In the genomic region with DNA sequence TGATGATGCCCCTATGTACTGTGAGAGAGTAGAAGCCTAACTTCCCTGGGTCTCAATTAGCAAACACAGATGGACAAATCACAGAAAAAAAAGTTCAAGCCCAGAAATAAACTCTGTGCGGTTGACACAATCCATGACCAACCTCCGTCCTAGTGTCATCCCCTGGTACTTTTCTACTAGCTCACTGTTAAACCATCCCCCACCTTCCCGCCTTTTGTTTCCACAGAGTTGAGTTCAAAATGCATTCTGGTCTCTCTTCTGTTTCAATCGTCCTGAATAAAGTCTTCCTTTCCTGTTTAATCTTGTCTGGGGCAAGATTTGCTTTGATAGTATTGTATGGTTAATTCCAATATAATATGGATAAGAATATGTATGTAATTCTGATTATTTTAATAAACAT, we compare ENCODE assay signal across 25 cellular contexts.
DNase-seq lines count a peak whose midpoint lies in the region; ATAC-seq and TF ChIP-seq lines count a peak whose summit lies in the region.
"Had no signal": no experiment of that assay in that cellular context is flagged by ENCODE, and none has a peak within 500 bp of the region (broad histone marks: within the 10 kb centered on the region; RNA-seq: fewer than 3 reads in every experiment).

No MANE protein-coding gene starts in this region.

- no peak overlapping the region for H3K4me3 ChIP-seq in GM23338
- no peak overlapping the region for H3K4me3 ChIP-seq in endodermal cell (ENCODE audit: low read length)
- no peak overlapping the region for H3K4me3 ChIP-seq in neuronal stem cell (ENCODE audit: low read length in 2 of 2)
- H3K4me3 ChIP-seq in vagina, result no peak overlapping the region
- H3K4me3 ChIP-seq: A549, BLaER1, GM12878 had no signal

- H3K4ac ChIP-seq in neuronal stem cell (ENCODE audit: low read length), result no peak overlapping the region

- CTCF ChIA-PET in WTC11 (lab: Charles Lee), result interaction anchor here (0.6 kb wide), 1 partner anchor 18 kb away, joined by 3 read pairs; no protein-coding TSS in a partner anchor

- peak; percentile 48 for ATAC-seq in GM23338
- peak; percentile 74 for ATAC-seq in WTC11
- ATAC-seq: A549, GM12878 had no signal

- POLR2A ChIA-PET in WTC11 (lab: Charles Lee), result no interaction called here

- no peak overlapping the region for H2BK120ac ChIP-seq in neuronal stem cell (ENCODE audit: low read depth, low read length)

- no peaks in the 10 kb centered on the region for H3F3A ChIP-seq in GM23338 (replicated peaks; ENCODE audit: low read depth)

- H2AFZ ChIP-seq in GM23338 (peak overlapping the region; percentile 48; the same call in 1 of the 2 replicates), neuronal stem cell (ENCODE audit: low read length) (peak overlapping the region; percentile 12)

- H4K8ac ChIP-seq in neuronal stem cell (ENCODE audit: low read depth, low read length), result no peak overlapping the region

- intact Hi-C loops in vagina (cut with DNase I), result no loop called here

- H3K23ac ChIP-seq in neuronal stem cell (ENCODE audit: low read depth, low read length, poor library complexity), result no peak overlapping the region

- H2BK15ac ChIP-seq in neuronal stem cell (ENCODE audit: low read length), result no peak overlapping the region

- H2AK5ac ChIP-seq in neuronal stem cell (ENCODE audit: low read depth, low read length), result no peak overlapping the region

- H2BK5ac ChIP-seq in neuronal stem cell (ENCODE audit: low read length), result no peak overlapping the region

- no peaks in the 10 kb centered on the region for H3K79me1 ChIP-seq in neuronal stem cell (ENCODE audit: low read depth, low read length)

- H3K9me2 ChIP-seq in GM23338 (ENCODE audit: insufficient read depth), result no peaks in the 10 kb centered on the region

- no peak overlapping the region for H4K91ac ChIP-seq in neuronal stem cell (ENCODE audit: low read depth, low read length, poor library complexity)

- H3K14ac ChIP-seq in neuronal stem cell (ENCODE audit: low read length), result no peak overlapping the region

- H3K9me3 Mint-ChIP-seq in GM23338 (no peaks in the 10 kb centered on the region; the same call in 2 of the 3 replicates), WTC11 (no peaks in the 10 kb centered on the region), endodermal cell (no peaks in the 10 kb centered on the region)

- H3K27ac Mint-ChIP-seq in GM23338 (no peak overlapping the region), WTC11 (no peak overlapping the region), endodermal cell (no peak overlapping the region)
- H3K27ac Mint-ChIP-seq: CD14-positive monocyte; CD4-positive, alpha-beta memory T cell; CD4-positive, CD25-positive, alpha-beta regulatory T cell; CD8-positive, alpha-beta memory T cell had no signal

- no peaks in the 10 kb centered on the region for H3K79me2 ChIP-seq in GM23338 (replicated peaks; ENCODE audit: insufficient read depth)

- TF ChIP-seq POLR2A in vagina (IDR thresholded peaks at IDR 0.05), result no peak

- no peaks in the 10 kb centered on the region for H3K27me3 ChIP-seq in GM23338 (ENCODE audit: insufficient read depth)
- no peaks in the 10 kb centered on the region for H3K27me3 ChIP-seq in endodermal cell (ENCODE audit: control insufficient read depth, insufficient read depth, low read length, poor library complexity, severe bottlenecking)
- H3K27me3 ChIP-seq in neuronal stem cell (ENCODE audit: control insufficient read depth in 3 of 3, insufficient read depth in 3 of 3, low read depth in 1 of 3, low read length in 3 of 3), result no peaks in the 10 kb centered on the region
- no peaks in the 10 kb centered on the region for H3K27me3 ChIP-seq in vagina
- H3K27me3 ChIP-seq: BE2C, BLaER1 had no signal

- no peak overlapping the region for H3K9ac ChIP-seq in endodermal cell (ENCODE audit: extremely low read depth, low read length, poor library complexity, severe bottlenecking)
- no peak overlapping the region for H3K9ac ChIP-seq in neuronal stem cell (ENCODE audit: low read depth, low read length, poor library complexity)
- H3K9ac ChIP-seq: BLaER1 had no signal

- no peak overlapping the region for H3K18ac ChIP-seq in neuronal stem cell (ENCODE audit: low read length)

- H4K20me1 ChIP-seq in GM23338 (replicated peaks; ENCODE audit: insufficient read depth), result no peaks in the 10 kb centered on the region
- H4K20me1 ChIP-seq: BLaER1 had no signal

- DNase-seq in GM23338 (ENCODE audit: low spot score) (peak; percentile 40), WTC11 (ENCODE audit: low spot score) (no peak), endodermal cell (no peak), neuronal stem cell (ENCODE audit: low spot score) (no peak), vagina (ENCODE audit: extremely low spot score in 2 of 2) (no peak), AG08395 (ENCODE audit: low spot score) (no peak)
- no peak for DNase-seq in stimulated activated CD4-positive, alpha-beta T cell treated with anti-CD3 and anti-CD28 coated beads, Interleukin-2, amount 100 ng/mL, for 24 hours
- DNase-seq: BE2C; C1 segment of cervical spinal cord; CD4-positive, alpha-beta memory T cell; CD4-positive, CD25-positive, alpha-beta regulatory T cell; CD8-positive, alpha-beta memory T cell; COR-L47; DMS 273 treated with DMSO at 0.1 percent for 48 hours; DMS153; DMS53; DMS79; DND-41; EL; GDM1 had no signal

- H3K4me2 ChIP-seq in GM23338 (0 out of 2 replicates have a peak overlapping the region, but pooled peaks have one; percentile 46), neuronal stem cell (ENCODE audit: insufficient read depth, low read length, poor library complexity, severe bottlenecking) (no peak overlapping the region)
- H3K4me2 ChIP-seq: A549, BLaER1 had no signal

- H3K4me1 ChIP-seq in GM23338 (ENCODE audit: insufficient read depth), result peaks cover 10% of the 10 kb centered on the region
- no peaks in the 10 kb centered on the region for H3K4me1 ChIP-seq in endodermal cell (ENCODE audit: control insufficient read depth, insufficient read depth, low read length)
- peaks cover 0 to 2% of the 10 kb centered on the region in 2 donors for H3K4me1 ChIP-seq in neuronal stem cell (ENCODE audit: control insufficient read depth in 2 of 2, insufficient read depth in 1 of 2, low read depth in 1 of 2, low read length in 2 of 2)
- no peaks in the 10 kb centered on the region for H3K4me1 ChIP-seq in vagina
- H3K4me1 ChIP-seq: A549, BE2C, BLaER1 had no signal

- TF ChIP-seq CTCF in GM23338 (conservative IDR thresholded peaks at IDR 0.05; ENCODE audit: low read depth in 2 of 2) (no peak), WTC11 (IDR thresholded peaks at IDR 0.05) (no peak), endodermal cell (conservative IDR thresholded peaks at IDR 0.05) (peak; percentile 23), vagina (IDR thresholded peaks at IDR 0.05) (no peak)

- H3K27ac ChIP-seq in GM23338 (ENCODE audit: low read depth), result no peak overlapping the region
- H3K27ac ChIP-seq in endodermal cell (ENCODE audit: low read depth, low read length), result no peak overlapping the region
- no peak overlapping the region for H3K27ac ChIP-seq in neuronal stem cell (replicated peaks; ENCODE audit: low read length)
- no peak overlapping the region for H3K27ac ChIP-seq in vagina
- H3K27ac ChIP-seq: 22Rv1, A549, BLaER1 had no signal

- H3K9me3 ChIP-seq in endodermal cell (ENCODE audit: control insufficient read depth, low read length), result no peaks in the 10 kb centered on the region
- no peaks in the 10 kb centered on the region for H3K9me3 ChIP-seq in neuronal stem cell (replicated peaks in 1 of 2; ENCODE audit: control insufficient read depth in 2 of 2, insufficient read depth in 1 of 2, low read depth in 1 of 2, low read length in 2 of 2)
- H3K9me3 ChIP-seq in vagina, result no peaks in the 10 kb centered on the region
- H3K9me3 ChIP-seq: A549, BE2C, BLaER1 had no signal

- H3K4me3 Mint-ChIP-seq in GM23338 (no peak overlapping the region), WTC11 (no peak overlapping the region), endodermal cell (no peak overlapping the region)
- H3K4me3 Mint-ChIP-seq: CD14-positive monocyte; CD4-positive, alpha-beta memory T cell; CD4-positive, CD25-positive, alpha-beta regulatory T cell; CD8-positive, alpha-beta memory T cell had no signal

- peaks cover 8% of the 10 kb centered on the region; the same call in 2 of the 3 replicates for H3K4me1 Mint-ChIP-seq in GM23338
- H3K4me1 Mint-ChIP-seq in WTC11, result peaks cover 20% of the 10 kb centered on the region
- H3K4me1 Mint-ChIP-seq in endodermal cell, result no peaks in the 10 kb centered on the region
- H3K4me1 Mint-ChIP-seq: CD14-positive monocyte; CD4-positive, alpha-beta memory T cell; CD4-positive, CD25-positive, alpha-beta regulatory T cell; CD8-positive, alpha-beta memory T cell had no signal

- H3K36me3 Mint-ChIP-seq in GM23338 (ENCODE audit: low read depth) (no peaks in the 10 kb centered on the region), WTC11 (no peaks in the 10 kb centered on the region), endodermal cell (ENCODE audit: low read depth) (no peaks in the 10 kb centered on the region)
- H3K36me3 Mint-ChIP-seq: CD14-positive monocyte; CD4-positive, alpha-beta memory T cell; CD4-positive, CD25-positive, alpha-beta regulatory T cell; CD8-positive, alpha-beta memory T cell had no signal

- no peaks in the 10 kb centered on the region for H3K27me3 Mint-ChIP-seq in GM23338 (ENCODE audit: insufficient read depth, low read depth, poor library complexity)
- no peaks in the 10 kb centered on the region for H3K27me3 Mint-ChIP-seq in WTC11 (ENCODE audit: low read depth)
- H3K27me3 Mint-ChIP-seq in endodermal cell (ENCODE audit: insufficient read depth), result no peaks in the 10 kb centered on the region
- H3K27me3 Mint-ChIP-seq: CD4-positive, alpha-beta memory T cell; CD4-positive, CD25-positive, alpha-beta regulatory T cell; CD8-positive, alpha-beta memory T cell had no signal

- H2BK12ac ChIP-seq in neuronal stem cell (ENCODE audit: low read length), result no peak overlapping the region

- H3K36me3 ChIP-seq in GM23338 (ENCODE audit: insufficient read depth) (no peaks in the 10 kb centered on the region), endodermal cell (ENCODE audit: control insufficient read depth, insufficient read depth, low read length) (no peaks in the 10 kb centered on the region), neuronal stem cell (replicated peaks in 1 of 2; ENCODE audit: control insufficient read depth in 2 of 2, insufficient read depth in 2 of 2, low read length in 2 of 2) (no peaks in the 10 kb centered on the region), vagina (no peaks in the 10 kb centered on the region)
- H3K36me3 ChIP-seq: BE2C, BLaER1 had no signal

- WGBS in endodermal cell (ENCODE audit: insufficient coverage in 1 of 2, insufficient read length in 1 of 2), 2 experiments, result 80 to 94% methylated on average over 2 to 3 of the region's 4 CpGs
- no CpG with 5 or more reads among the region's 4 CpGs for WGBS in neuronal stem cell (ENCODE audit: extremely low coverage in 2 of 2, insufficient read length in 2 of 2, insufficient replicate concordance in 1 of 2), 2 donors

TF ChIP-seq in WTC11, 78 proteins besides CTCF, POLR2A, EP300 and RAD21 (continues in another document):
- TF ChIP-seq JUN (CRISPR knock-in tag; IDR thresholded peaks at IDR 0.05), result no peak
- TF ChIP-seq ZNF219 (CRISPR knock-in tag; IDR thresholded peaks at IDR 0.05; ENCODE audit: borderline replicate concordance), result no peak
- TF ChIP-seq ZNF423 (CRISPR knock-in tag; IDR thresholded peaks at IDR 0.05), result no peak
- no peak for TF ChIP-seq EMX1 (CRISPR knock-in tag; IDR thresholded peaks at IDR 0.05)
